Comparison of ENCODE assay signal across 1 cellular context in the genomic region with DNA sequence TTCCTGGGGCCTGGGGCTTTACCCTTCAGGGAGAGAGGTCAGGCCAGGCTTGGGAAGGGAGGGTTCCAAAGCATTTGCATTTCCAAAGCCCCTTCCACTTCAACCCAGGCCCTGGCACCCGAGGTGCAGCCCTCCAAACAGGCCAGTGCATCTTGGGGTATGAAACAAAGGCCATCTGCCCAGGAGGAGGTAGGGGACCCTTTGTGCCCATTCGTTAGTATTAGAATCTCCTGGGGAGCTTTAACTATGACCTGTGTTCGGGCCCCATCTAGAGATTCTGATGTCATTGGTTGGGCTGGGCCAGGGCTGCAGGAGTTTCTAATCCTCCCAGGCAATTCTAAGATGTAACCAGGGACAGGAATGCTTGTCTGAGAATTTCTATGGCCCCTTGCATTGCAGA.
TF ChIP-seq lines count a peak whose summit lies in the region.

No MANE protein-coding gene starts in this region.

TF ChIP-seq in HEK293, 187 proteins besides CTCF, POLR2A, EP300 and RAD21 (continued from another document):
- TF ChIP-seq, protein P1, sequence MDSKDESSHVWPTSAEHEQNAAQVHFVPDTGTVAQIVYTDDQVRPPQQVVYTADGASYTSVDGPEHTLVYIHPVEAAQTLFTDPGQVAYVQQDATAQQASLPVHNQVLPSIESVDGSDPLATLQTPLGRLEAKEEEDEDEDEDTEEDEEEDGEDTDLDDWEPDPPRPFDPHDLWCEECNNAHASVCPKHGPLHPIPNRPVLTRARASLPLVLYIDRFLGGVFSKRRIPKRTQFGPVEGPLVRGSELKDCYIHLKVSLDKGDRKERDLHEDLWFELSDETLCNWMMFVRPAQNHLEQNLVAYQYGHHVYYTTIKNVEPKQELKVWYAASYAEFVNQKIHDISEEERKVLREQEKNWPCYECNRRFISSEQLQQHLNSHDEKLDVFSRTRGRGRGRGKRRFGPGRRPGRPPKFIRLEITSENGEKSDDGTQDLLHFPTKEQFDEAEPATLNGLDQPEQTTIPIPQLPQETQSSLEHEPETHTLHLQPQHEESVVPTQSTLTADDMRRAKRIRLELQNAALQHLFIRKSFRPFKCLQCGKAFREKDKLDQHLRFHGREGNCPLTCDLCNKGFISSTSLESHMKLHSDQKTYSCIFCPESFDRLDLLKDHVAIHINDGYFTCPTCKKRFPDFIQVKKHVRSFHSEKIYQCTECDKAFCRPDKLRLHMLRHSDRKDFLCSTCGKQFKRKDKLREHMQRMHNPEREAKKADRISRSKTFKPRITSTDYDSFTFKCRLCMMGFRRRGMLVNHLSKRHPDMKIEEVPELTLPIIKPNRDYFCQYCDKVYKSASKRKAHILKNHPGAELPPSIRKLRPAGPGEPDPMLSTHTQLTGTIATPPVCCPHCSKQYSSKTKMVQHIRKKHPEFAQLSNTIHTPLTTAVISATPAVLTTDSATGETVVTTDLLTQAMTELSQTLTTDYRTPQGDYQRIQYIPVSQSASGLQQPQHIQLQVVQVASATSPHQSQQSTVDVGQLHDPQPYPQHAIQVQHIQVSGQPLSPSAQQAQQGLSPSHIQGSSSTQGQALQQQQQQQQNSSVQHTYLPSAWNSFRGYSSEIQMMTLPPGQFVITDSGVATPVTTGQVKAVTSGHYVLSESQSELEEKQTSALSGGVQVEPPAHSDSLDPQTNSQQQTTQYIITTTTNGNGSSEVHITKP (tag by site-specific recombination; IDR thresholded peaks at IDR 0.05): no peak
- TF ChIP-seq ZNF274 (IDR thresholded peaks at IDR 0.05; ENCODE audit: low read length) (no peak), ZNF274 (tag by site-specific recombination; IDR thresholded peaks at IDR 0.05; ENCODE audit: borderline replicate concordance) (no peak), SP3 (tag by site-specific recombination; IDR thresholded peaks at IDR 0.05) (no peak), KLF8 (tag by site-specific recombination; IDR thresholded peaks at IDR 0.05) (no peak)
